Comparison of ENCODE assay signal across 1 cellular context in the genomic region with DNA sequence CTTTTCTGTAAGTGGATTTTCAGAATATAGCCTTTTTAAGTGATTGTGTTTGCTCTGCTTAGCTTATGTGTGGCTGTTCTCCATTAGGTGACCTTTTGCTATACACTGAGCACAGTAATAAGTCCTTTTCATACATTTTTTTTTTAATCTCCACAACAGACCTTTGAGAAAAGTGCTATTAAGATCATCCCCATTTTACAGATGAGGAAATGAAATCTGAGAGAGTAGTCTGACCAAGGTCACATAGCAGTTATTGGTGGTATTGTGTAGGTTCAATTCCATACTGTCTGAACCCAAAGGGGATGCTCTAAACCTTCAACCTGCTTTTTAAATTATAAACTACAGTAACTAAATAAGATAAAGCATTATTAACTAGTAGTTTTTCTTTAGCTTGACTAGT.
TF ChIP-seq lines count a peak whose summit lies in the region.

No MANE protein-coding gene starts in this region.

TF ChIP-seq in liver, 16 proteins besides CTCF, POLR2A, EP300 and RAD21 (continued from another document):
- TF ChIP-seq, protein P1, sequence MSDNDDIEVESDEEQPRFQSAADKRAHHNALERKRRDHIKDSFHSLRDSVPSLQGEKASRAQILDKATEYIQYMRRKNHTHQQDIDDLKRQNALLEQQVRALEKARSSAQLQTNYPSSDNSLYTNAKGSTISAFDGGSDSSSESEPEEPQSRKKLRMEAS (IDR thresholded peaks at IDR 0.05): no peak
- TF ChIP-seq YY1 (IDR thresholded peaks at IDR 0.05) (no peak), TAF1 (conservative IDR thresholded peaks at IDR 0.05) (no peak), HNF4A (conservative IDR thresholded peaks at IDR 0.05) (no peak)
TF ChIP-seq in liver: peak in this region for 0.
